Comparison of ENCODE assay signal across 2 cellular contexts in genomic region chr3:171802601-171802956, GRCh38.
TF ChIP-seq lines count a peak whose summit lies in the region.

No MANE protein-coding gene starts in this region.

TF ChIP-seq in A549, 52 proteins besides CTCF, POLR2A, EP300 and RAD21:
- TF ChIP-seq GATA3 (IDR thresholded peaks at IDR 0.05; ENCODE audit: borderline replicate concordance) = no peak
- TF ChIP-seq, protein P1, sequence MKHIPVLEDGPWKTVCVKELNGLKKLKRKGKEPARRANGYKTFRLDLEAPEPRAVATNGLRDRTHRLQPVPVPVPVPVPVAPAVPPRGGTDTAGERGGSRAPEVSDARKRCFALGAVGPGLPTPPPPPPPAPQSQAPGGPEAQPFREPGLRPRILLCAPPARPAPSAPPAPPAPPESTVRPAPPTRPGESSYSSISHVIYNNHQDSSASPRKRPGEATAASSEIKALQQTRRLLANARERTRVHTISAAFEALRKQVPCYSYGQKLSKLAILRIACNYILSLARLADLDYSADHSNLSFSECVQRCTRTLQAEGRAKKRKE (CRISPR knock-in tag; IDR thresholded peaks at IDR 0.05; ENCODE audit: low read depth) = no peak
- no peak for TF ChIP-seq HMGXB4 (CRISPR knock-in tag; IDR thresholded peaks at IDR 0.05; ENCODE audit: borderline replicate concordance)
- TF ChIP-seq ZC3H11A (IDR thresholded peaks at IDR 0.05) = no peak
- TF ChIP-seq RFX5 (IDR thresholded peaks at IDR 0.05) = no peak
- no peak for TF ChIP-seq POLR2AphosphoS2 (conservative IDR thresholded peaks at IDR 0.05; ENCODE audit: low read length)
- no peak for TF ChIP-seq EHMT2 (IDR thresholded peaks at IDR 0.05; ENCODE audit: low read depth)
- TF ChIP-seq NPAS2 (CRISPR knock-in tag; IDR thresholded peaks at IDR 0.05; ENCODE audit: borderline replicate concordance) = no peak
- TF ChIP-seq RCOR1 (IDR thresholded peaks at IDR 0.05; ENCODE audit: low read depth, low read length) = no peak
- no peak for TF ChIP-seq CBX8 (IDR thresholded peaks at IDR 0.05)
- no peak for TF ChIP-seq HEYL (CRISPR knock-in tag; IDR thresholded peaks at IDR 0.05)
- TF ChIP-seq SREBF2 (IDR thresholded peaks at IDR 0.05) = no peak
- TF ChIP-seq ZFP36 (IDR thresholded peaks at IDR 0.05; ENCODE audit: borderline replicate concordance, partially characterized antibody) = no peak

TF ChIP-seq in K562, 482 proteins besides CTCF, POLR2A, EP300 and RAD21:
- TF ChIP-seq CEBPB (tag; IDR thresholded peaks at IDR 0.05) (no peak), ETV5 (CRISPR knock-in tag; IDR thresholded peaks at IDR 0.05; ENCODE audit: low read depth) (no peak), NCOA1 (IDR thresholded peaks at IDR 0.05; ENCODE audit: low read depth) (no peak)
TF ChIP-seq in K562: peak in this region for 0.
